ENCODE assay signal across 9 cellular contexts in the genomic region with DNA sequence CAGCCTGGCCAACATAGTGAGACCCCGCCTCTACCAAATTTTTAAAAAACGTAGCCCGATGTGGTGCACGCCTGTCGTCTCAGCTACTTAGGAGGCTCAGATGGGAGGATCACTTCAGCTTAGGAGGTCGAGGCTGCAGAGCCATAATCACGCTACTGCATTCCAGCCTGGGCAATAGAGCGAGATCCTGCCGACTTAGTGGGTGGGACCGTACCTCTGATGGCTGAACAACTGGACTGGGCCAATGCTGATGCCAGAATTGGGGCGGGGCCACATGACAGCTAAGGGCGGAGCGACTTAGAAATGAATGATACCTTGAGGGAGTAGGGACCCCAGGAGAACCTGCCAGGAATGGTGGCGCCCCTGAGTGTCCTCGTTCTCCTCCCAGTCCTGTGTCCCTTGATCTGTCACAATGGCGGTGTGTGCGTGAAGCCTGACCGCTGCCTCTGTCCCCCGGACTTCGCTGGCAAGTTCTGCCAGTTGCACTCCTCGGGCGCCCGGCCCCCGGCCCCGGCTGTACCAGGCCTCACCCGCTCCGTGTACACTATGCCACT. TPM values are rescaled to one million over a fixed set of nuclear protein-coding genes. Genes with fewer than 3 reads are reported as not detected.
A peak's percentile ranks its signal among the peaks of the same experiment; 100 is the strongest.
DNase-seq lines count a peak whose midpoint lies in the region; ATAC-seq, FAIRE-seq and TF ChIP-seq lines count a peak whose summit lies in the region.
"Had no signal": no experiment of that assay in that cellular context is flagged by ENCODE, and none has a peak within 500 bp of the region (broad histone marks: within the 10 kb centered on the region; RNA-seq: fewer than 3 reads in every experiment).

No MANE protein-coding gene starts in this region.

- H3K4me1 ChIP-seq in HUES48 (ENCODE audit: control insufficient read depth, insufficient read depth, low read length) (peaks cover 30% of the 10 kb centered on the region), K562 (replicated peaks in 1 of 2; ENCODE audit: control insufficient read depth in 2 of 2, insufficient read depth in 2 of 2, low read length in 2 of 2) (peaks cover 59 to 92% of the 10 kb centered on the region in 2 experiments), mucosa of stomach (ENCODE audit: control insufficient read depth, insufficient read depth, low read length) (peaks cover 83% of the 10 kb centered on the region)

- H3K9ac ChIP-seq in HUES48 (ENCODE audit: low read depth, low read length): no peak overlapping the region
- peak overlapping the region; percentile 53 to 88; a peak in 3 of 4 replicates for H3K9ac ChIP-seq in K562 (ENCODE audit: insufficient read depth in 1 of 2, low read depth in 2 of 2, low read length in 2 of 2)
- H3K9ac ChIP-seq in mucosa of stomach (ENCODE audit: low read length): peak overlapping the region; percentile 68

- H3K27me3 ChIP-seq in HUES48 (ENCODE audit: control insufficient read depth, insufficient read depth, low read length) (peaks cover 73% of the 10 kb centered on the region), K562 (ENCODE audit: control insufficient read depth in 2 of 2, insufficient read depth in 2 of 2, low read length in 2 of 2) (no peaks in the 10 kb centered on the region), mucosa of stomach (ENCODE audit: control insufficient read depth, insufficient read depth, low read length) (peaks cover 19% of the 10 kb centered on the region)

- no TSS peak for BruUV-seq in K562 (replicated peaks; lab: Mats Ljungman, UMichigan)

- 43% methylated on average over 25 of the region's 27 CpGs for WGBS in K562 (ENCODE audit: insufficient coverage, low coverage, missing lambda C conversion rate)

- FAIRE-seq in K562 (lab: Jason Lieb, UNC): peak; percentile 26
- FAIRE-seq: urothelium cell line had no signal

- H3K9me3 ChIP-seq in HUES48 (ENCODE audit: control insufficient read depth, insufficient read depth, low read length) (no peaks in the 10 kb centered on the region), K562 (replicated peaks; ENCODE audit: control insufficient read depth, insufficient read depth, low read depth, low read length) (no peaks in the 10 kb centered on the region), mucosa of stomach (ENCODE audit: control insufficient read depth, low read length) (no peaks in the 10 kb centered on the region)

- no peak for TF ChIP-seq RAD21 in K562 (CRISPR knock-in tag; conservative IDR thresholded peaks at IDR 0.05 in 1 of 2, IDR thresholded peaks at IDR 0.05 in 1 of 2)

- ATAC-seq in K562 (no peak), HG03342 (IDR thresholded peaks at IDR 0.05; ENCODE audit: unreplicated experiment) (no peak), GM18909 (IDR thresholded peaks at IDR 0.05; ENCODE audit: poor library complexity, unreplicated experiment) (no peak)

- peaks cover 22% of the 10 kb centered on the region for H3K79me2 ChIP-seq in K562 (ENCODE audit: control insufficient read depth, insufficient read depth, low read length)

- H4K20me1 ChIP-seq in K562 (replicated peaks; ENCODE audit: control insufficient read depth, insufficient read depth, low read length): no peaks in the 10 kb centered on the region

- TF ChIP-seq CTCF in AG04449 (IDR thresholded peaks at IDR 0.05; ENCODE audit: insufficient read depth, low read length, missing control alignments) (no peak), K562 (IDR thresholded peaks at IDR 0.05 in 2 of 3, conservative IDR thresholded peaks at IDR 0.05 in 1 of 3; ENCODE audit: insufficient read depth in 2 of 3, low read depth in 1 of 3, low read length in 3 of 3) (no peak)

- DNase-seq in AG04449 (ENCODE audit: low read depth, low spot score) (no peak), K562 (ENCODE audit: extremely low read depth in 1 of 4, low spot score in 3 of 4) (peak; percentile 21 to 57 (median 40)), hepatic stellate cell (ENCODE audit: low spot score) (no peak)
- DNase-seq in effector CD8-positive, alpha-beta T cell (lab: John Stamatoyannopoulos, UW): no peak

- H3K4me3 ChIP-seq in AG04449 (ENCODE audit: low read depth, low read length) (peak overlapping the region; percentile 52), HUES48 (ENCODE audit: low read depth, low read length) (peak overlapping the region; percentile 68), K562 (peak overlapping the region; percentile 38; the same call in 1 of the 2 replicates), mucosa of stomach (ENCODE audit: low read length) (peak overlapping the region; percentile 60)

- peak overlapping the region; percentile 29; the same call in 1 of the 2 replicates for H2AFZ ChIP-seq in K562 (ENCODE audit: low read depth, low read length)

- H3K36me3 ChIP-seq in HUES48 (ENCODE audit: control insufficient read depth, insufficient read depth, low read length) (no peaks in the 10 kb centered on the region), K562 (ENCODE audit: control insufficient read depth, insufficient read depth, low read length) (peaks cover 7% of the 10 kb centered on the region; the same call in 1 of the 3 replicates), mucosa of stomach (ENCODE audit: control insufficient read depth, insufficient read depth, low read length) (no peaks in the 10 kb centered on the region)

- intact Hi-C loops in K562 (cut with micrococcal nuclease): loop anchor here (1.0 to 5.0 kb wide), 2 partner anchors 30 to 297 kb away; no protein-coding TSS in a partner anchor

- CTCF ChIA-PET in AG04449 (lab: Yijun Ruan, JAX) (interaction anchor here (0.9 to 7.0 kb wide), 13 partner anchors 10 to 178 kb away, joined by 3 to 89 read pairs (median 6); a partner anchor contains a TSS), K562 (lab: Yijun Ruan, JAX; ENCODE audit: low intra/inter-chr PET ratio) (interaction anchor here (2.7 kb wide), 1 partner anchor 30 kb away, joined by 35 read pairs; no protein-coding TSS in a partner anchor)

- in situ Hi-C loops in K562 (cut with MboI): no loop called here

- H3K27ac ChIP-seq in HUES48 (ENCODE audit: low read depth, low read length) (no peak overlapping the region), K562 (ENCODE audit: extremely low read depth, low read depth, low read length) (peak overlapping the region; percentile 70; the same call in 2 of the 3 replicates)

- TF ChIP-seq POLR2A in K562 (conservative IDR thresholded peaks at IDR 0.05): no peak

- H3K9me1 ChIP-seq in K562 (ENCODE audit: control insufficient read depth, insufficient read depth, low read length): no peaks in the 10 kb centered on the region

- no peak for TF ChIP-seq EP300 in K562 (IDR thresholded peaks at IDR 0.05; ENCODE audit: low read length)

- H3K4me2 ChIP-seq in K562 (ENCODE audit: insufficient read depth, low read length): peak overlapping the region; percentile 84

- POLR2A ChIA-PET in AG04449 (lab: Yijun Ruan, JAX) (interaction anchor here (1.4 kb wide), 1 partner anchor 179 kb away, joined by 6 read pairs; a partner anchor contains a TSS), K562 (lab: Yijun Ruan, JAX) (interaction anchor here (0.5 to 2.3 kb wide), 11 partner anchors 9 to 299 kb away, joined by 3 to 15 read pairs (median 4); a partner anchor contains a TSS)

RNA-seq across cellular contexts. Expression of a gene that starts 3.6 kb away (rescaled TPM):
- total RNA-seq in K562 (2011; cell fraction: chromatin; rRNA removed; ENCODE audit: low replicate concordance): 209 and 457 TPM in 2 replicates
- 301 and 327 TPM in 2 replicates for total RNA-seq in K562 (2011; cell fraction: nucleolus; rRNA removed)
- 219 and 259 TPM in 2 replicates for total RNA-seq in K562 (2011; cell fraction: nucleoplasm; rRNA removed)
- total RNA-seq in K562 (2014; rRNA removed): 38.7 and 44.5 TPM in 2 replicates
- 6.1 and 9.7 TPM in 2 replicates for total RNA-seq in K562 (2014; rRNA removed; fragmentation: Illumina TruSeq; extraction: Trizol)
- 19.9 and 25.0 TPM in 2 replicates for total RNA-seq in K562 (2015; rRNA removed; fragmentation: Illumina TruSeq; extraction: Trizol)
- 148 and 160 TPM in 2 replicates for total RNA-seq in K562 (2021)
- 34.4 and 64.2 TPM in 2 replicates for polyA plus RNA-seq in K562 (2011; rRNA removed)
- polyA plus RNA-seq in K562 (2011; cell fraction: cytosol; rRNA removed): 40.5 and 63.1 TPM in 2 replicates
- 400 and 488 TPM in 2 replicates for polyA plus RNA-seq in K562 (2011; cell fraction: nucleus; rRNA removed)
- polyA plus RNA-seq in K562 (2012): 256 and 263 TPM in 2 replicates
- polyA plus RNA-seq in K562 (2014; fragmentation: Illumina TruSeq; extraction: Trizol): 31.6 and 65.6 TPM in 2 replicates
- under 1 TPM; 0.35 to 0.53 TPM for polyA plus RNA-seq in K562 (2014; fragmentation: Nextera tagmentation; extraction: Ambion mirVana)
- 108 and 112 TPM in 2 replicates for polyA plus RNA-seq in K562 (2014; rRNA removed)
- 6.8 and 10.0 TPM in 2 replicates for polyA minus RNA-seq in K562 (2011; rRNA and poly(A)+ RNA removed)
- polyA minus RNA-seq in K562 (2011; cell fraction: cytosol; rRNA and poly(A)+ RNA removed): 50.8 and 74.4 TPM in 2 replicates
- 47.9 and 57.5 TPM in 2 replicates for polyA minus RNA-seq in K562 (2011; cell fraction: nucleus; rRNA and poly(A)+ RNA removed)

RNA-seq across cellular contexts. Expression of a gene that starts 28.1 kb away (rescaled TPM):
- total RNA-seq in K562 (2011; cell fraction: chromatin; rRNA removed; ENCODE audit: low replicate concordance): 33.3 and 146 TPM in 2 replicates
- 62.0 and 84.4 TPM in 2 replicates for total RNA-seq in K562 (2011; cell fraction: nucleolus; rRNA removed)
- total RNA-seq in K562 (2011; cell fraction: nucleoplasm; rRNA removed): 39.4 and 65.9 TPM in 2 replicates
- total RNA-seq in K562 (2014; rRNA removed) (33.7 and 48.0 TPM in 2 replicates), K562 (2014; rRNA removed; fragmentation: Illumina TruSeq; extraction: Trizol) (6.6 and 9.6 TPM in 2 replicates), K562 (2015; rRNA removed; fragmentation: Illumina TruSeq; extraction: Trizol) (17.5 and 22.3 TPM in 2 replicates), K562 (2021) (54.5 and 58.1 TPM in 2 replicates)
- polyA plus RNA-seq in K562 (2011; rRNA removed) (18.9 and 24.4 TPM in 2 replicates), K562 (2014; fragmentation: Illumina TruSeq; extraction: Trizol) (33.7 and 42.0 TPM in 2 replicates), K562 (2014; fragmentation: Nextera tagmentation; extraction: Ambion mirVana) (1 to 10 TPM; 1.2 to 4.9 TPM), K562 (2014; rRNA removed) (34.2 and 40.4 TPM in 2 replicates)
- 34.0 and 79.0 TPM in 2 replicates for polyA plus RNA-seq in K562 (2011; cell fraction: cytosol; rRNA removed)
- polyA plus RNA-seq in K562 (2011; cell fraction: nucleus; rRNA removed): 68.6 and 104 TPM in 2 replicates
- 56.1 and 106 TPM in 2 replicates for polyA plus RNA-seq in K562 (2012)
- 11.5 and 17.4 TPM in 2 replicates for polyA minus RNA-seq in K562 (2011; rRNA and poly(A)+ RNA removed)
- polyA minus RNA-seq in K562 (2011; cell fraction: cytosol; rRNA and poly(A)+ RNA removed): 53.0 and 61.0 TPM in 2 replicates
- polyA minus RNA-seq in K562 (2011; cell fraction: nucleus; rRNA and poly(A)+ RNA removed): 18.8 and 19.9 TPM in 2 replicates

Comparison
In these comparisons a context has a peak if more than half of its experiments do, and no peak if none do; other contexts are left out.
1. DNase-seq: peak in K562 (4 of 4); none in AG04449 (single experiment), hepatic stellate cell (single experiment) and effector CD8-positive, alpha-beta T cell (single experiment).
2. Peak in every context shown above with its lines, with median percentiles within 50 percentile points of each other: H3K4me3 ChIP-seq.